ENCODE assay signal across 24 cellular contexts in genomic region chr4:111506706-111507105, GRCh38.
DNase-seq lines count a peak whose midpoint lies in the region; ATAC-seq and TF ChIP-seq lines count a peak whose summit lies in the region.
"Had no signal": no experiment of that assay in that cellular context is flagged by ENCODE, and none has a peak within 500 bp of the region (broad histone marks: within the 10 kb centered on the region; RNA-seq: fewer than 3 reads in every experiment).

No MANE protein-coding gene starts in this region.

- H3K27ac ChIP-seq in breast epithelium, result no peak overlapping the region
- H3K27ac ChIP-seq in left lung, result no peak overlapping the region
- H3K27ac ChIP-seq: 22Rv1 had no signal

- POLR2A ChIA-PET in MCF 10A (lab: Yijun Ruan, JAX), result no interaction called here

- TF ChIP-seq POLR2A in breast epithelium (IDR thresholded peaks at IDR 0.05), result no peak

- H3K27me3 Mint-ChIP-seq in MCF 10A (ENCODE audit: insufficient read depth, unreplicated experiment), result no peaks in the 10 kb centered on the region
- H3K27me3 Mint-ChIP-seq: activated CD8-positive, alpha-beta T cell treated with anti-CD3 and anti-CD28 coated beads for 36 hours; activated naive CD8-positive, alpha-beta T cell; CD4-positive, CD25-positive, alpha-beta regulatory T cell; central memory CD8-positive, alpha-beta T cell; natural killer cell treated with Interleukin-12 subunit alpha and Interleukin-12 subunit beta and Interleukin-15 and Interleukin-18, amount 100 ng/mL, for 72 hours had no signal

- H3K36me3 ChIP-seq in breast epithelium (no peaks in the 10 kb centered on the region), left lung (no peaks in the 10 kb centered on the region)

- no peaks in the 10 kb centered on the region for H3K4me1 ChIP-seq in breast epithelium
- H3K4me1 ChIP-seq in left lung, result no peaks in the 10 kb centered on the region

- H3K4me3 Mint-ChIP-seq in MCF 10A (ENCODE audit: unreplicated experiment), result no peak overlapping the region
- H3K4me3 Mint-ChIP-seq: activated CD8-positive, alpha-beta T cell treated with anti-CD3 and anti-CD28 coated beads for 36 hours; activated naive CD8-positive, alpha-beta T cell; CD4-positive, CD25-positive, alpha-beta regulatory T cell; central memory CD8-positive, alpha-beta T cell; GM23338; natural killer cell treated with Interleukin-12 subunit alpha and Interleukin-12 subunit beta and Interleukin-15 and Interleukin-18, amount 100 ng/mL, for 72 hours had no signal

- H3K27me3 ChIP-seq in breast epithelium, result no peaks in the 10 kb centered on the region
- no peaks in the 10 kb centered on the region for H3K27me3 ChIP-seq in left lung

- peaks cover 11% of the 10 kb centered on the region for H3K4me1 Mint-ChIP-seq in MCF 10A (ENCODE audit: insufficient read depth, unreplicated experiment)
- H3K4me1 Mint-ChIP-seq: CD4-positive, CD25-positive, alpha-beta regulatory T cell; central memory CD8-positive, alpha-beta T cell had no signal

- BruUV-seq in MCF 10A (replicated peaks; lab: Mats Ljungman, UMichigan), result no TSS peak

- DNase-seq in MCF 10A (ENCODE audit: unreplicated experiment) (peak; percentile 15), breast epithelium (ENCODE audit: low spot score in 2 of 2) (no peak), amniotic stem cell (lab: John Stamatoyannopoulos, UW) (peak; percentile 40), fibroblast of the aortic adventitia (ENCODE audit: low read depth) (peak; percentile 79), left lung (no peak), T1000 (lab: John Stamatoyannopoulos, UW) (no peak), mesenteric fat pad (ENCODE audit: low spot score) (no peak)
- DNase-seq in stimulated activated CD4-positive, alpha-beta T cell treated with anti-CD3 and anti-CD28 coated beads, Interleukin-4, amount 100 ng/mL, for 24 hours, result no peak
- DNase-seq: activated CD8-positive, alpha-beta T cell treated with anti-CD3 and anti-CD28 coated beads for 36 hours; activated T-cell treated with anti-CD3 and anti-CD28 coated beads, Interleukin-2, amount 50 U/mL, for 48 hours; CD4-positive, CD25-positive, alpha-beta regulatory T cell; DMS53; effector CD4-positive, alpha-beta T cell; foreskin melanocyte; kidney glomerular epithelial cell; mesendoderm; MV-4-11; NCI-H1930; NCI-H446 had no signal

- intact Hi-C loops in MCF 10A (cut with micrococcal nuclease) (no loop called here), breast epithelium (cut with DNase I; ENCODE audit: low total_unique reads) (no loop called here), left lung (cut with DNase I) (no loop called here)

- no peaks in the 10 kb centered on the region for H3K9me3 Mint-ChIP-seq in MCF 10A (ENCODE audit: unreplicated experiment)
- H3K9me3 Mint-ChIP-seq: activated CD8-positive, alpha-beta T cell treated with anti-CD3 and anti-CD28 coated beads for 36 hours; GM23338 had no signal

- CTCF ChIA-PET in MCF 10A (lab: Yijun Ruan, JAX), result interaction anchor here (0.6 kb wide), 1 partner anchor 350 kb away, joined by 4 read pairs; no protein-coding TSS in a partner anchor

- H3K9me3 ChIP-seq in breast epithelium, result no peaks in the 10 kb centered on the region
- no peaks in the 10 kb centered on the region for H3K9me3 ChIP-seq in left lung

- TF ChIP-seq CTCF in MCF 10A (IDR thresholded peaks at IDR 0.05; ENCODE audit: unreplicated experiment) (no peak), breast epithelium (IDR thresholded peaks at IDR 0.05) (no peak), fibroblast of the aortic adventitia (IDR thresholded peaks at IDR 0.05; ENCODE audit: insufficient read depth, low read length) (no peak), left lung (IDR thresholded peaks at IDR 0.05) (no peak)

- H3K36me3 Mint-ChIP-seq in MCF 10A (ENCODE audit: insufficient read depth, unreplicated experiment), result no peaks in the 10 kb centered on the region
- H3K36me3 Mint-ChIP-seq: activated naive CD8-positive, alpha-beta T cell; CD4-positive, CD25-positive, alpha-beta regulatory T cell; natural killer cell treated with Interleukin-12 subunit alpha and Interleukin-12 subunit beta and Interleukin-15 and Interleukin-18, amount 100 ng/mL, for 72 hours had no signal

- no peak overlapping the region for H3K27ac Mint-ChIP-seq in MCF 10A (ENCODE audit: low read depth, unreplicated experiment)
- H3K27ac Mint-ChIP-seq: activated CD8-positive, alpha-beta T cell treated with anti-CD3 and anti-CD28 coated beads for 36 hours; activated naive CD8-positive, alpha-beta T cell; GM23338; natural killer cell treated with Interleukin-12 subunit alpha and Interleukin-12 subunit beta and Interleukin-15 and Interleukin-18, amount 100 ng/mL, for 72 hours had no signal

- no peak for ATAC-seq in left lung
- ATAC-seq: activated CD8-positive, alpha-beta T cell treated with anti-CD3 and anti-CD28 coated beads for 36 hours; GM23338; natural killer cell treated with Interleukin-12 subunit alpha and Interleukin-12 subunit beta and Interleukin-15 and Interleukin-18, amount 100 ng/mL, for 72 hours had no signal

- H3K4me3 ChIP-seq in breast epithelium, result no peak overlapping the region
- no peak overlapping the region for H3K4me3 ChIP-seq in fibroblast of the aortic adventitia (ENCODE audit: low read depth, low read length)
- H3K4me3 ChIP-seq in left lung, result no peak overlapping the region
- H3K4me3 ChIP-seq: GM23338 had no signal

Comparison
In these comparisons a context has a peak if more than half of its experiments do, and no peak if none do; other contexts are left out.
1. DNase-seq: peak in MCF 10A (single experiment), amniotic stem cell (single experiment) and fibroblast of the aortic adventitia (single experiment); none in breast epithelium (0 of 2), left lung (0 of 2), T1000 (single experiment), stimulated activated CD4-positive, alpha-beta T cell treated with anti-CD3 and anti-CD28 coated beads, Interleukin-4, amount 100 ng/mL, for 24 hours (single experiment) and mesenteric fat pad (single experiment).